ENCODE assay signal across 28 cellular contexts in genomic region chr1:26189751-26190275, GRCh38. TPM values are rescaled to one million over a fixed set of nuclear protein-coding genes. Genes with fewer than 3 reads are reported as not detected.
DNase-seq lines count a peak whose midpoint lies in the region; ATAC-seq and TF ChIP-seq lines count a peak whose summit lies in the region.
"Had no signal": no experiment of that assay in that cellular context is flagged by ENCODE, and none has a peak within 500 bp of the region (broad histone marks: within the 10 kb centered on the region; RNA-seq: fewer than 3 reads in every experiment).

No MANE protein-coding gene starts in this region.

- no peak for TF ChIP-seq CTCF in osteoblast (IDR thresholded peaks at IDR 0.05; ENCODE audit: extremely low read depth, low read depth, low read length)

- no peak overlapping the region for H3K27ac ChIP-seq in osteoblast (ENCODE audit: low read depth, low read length)
- H3K27ac ChIP-seq: 22Rv1, cardiac muscle cell, HL-60, left lung, parathyroid adenoma, sigmoid colon, SJSA1, upper lobe of left lung had no signal

- no peak overlapping the region for H2AFZ ChIP-seq in osteoblast (ENCODE audit: low read length)
- H2AFZ ChIP-seq: parathyroid adenoma had no signal

- H3K27me3 Mint-ChIP-seq in dendritic cell treated with granulocyte-macrophage colony-stimulating factor and Interleukin-4, amounts not matched to agents 40 ng/mL and 50 ng/mL, for 4 days: peaks cover 8% of the 10 kb centered on the region
- H3K27me3 Mint-ChIP-seq: activated CD4-positive, alpha-beta T cell treated with anti-CD3 and anti-CD28 coated beads for 36 hours; naive thymus-derived CD8-positive, alpha-beta T cell had no signal

- H3K79me2 ChIP-seq in osteoblast (ENCODE audit: insufficient read depth, low read length): no peaks in the 10 kb centered on the region
- H3K79me2 ChIP-seq: parathyroid adenoma had no signal

- H3K27ac Mint-ChIP-seq in dendritic cell treated with granulocyte-macrophage colony-stimulating factor and Interleukin-4, amounts not matched to agents 40 ng/mL and 50 ng/mL, for 4 days: peak overlapping the region; percentile 50
- H3K27ac Mint-ChIP-seq: activated CD4-positive, alpha-beta T cell treated with anti-CD3 and anti-CD28 coated beads for 36 hours; naive thymus-derived CD8-positive, alpha-beta T cell; T-helper 1 cell treated with Interleukin-12 subunit alpha and Interleukin-12 subunit beta and Interleukin-4 antibody, amounts not matched to agents 30 μg/mL and 1 μg/mL, for 36 hours had no signal

- peaks cover 16% of the 10 kb centered on the region for H3K27me3 ChIP-seq in osteoblast (ENCODE audit: insufficient read depth, low read length)
- H3K27me3 ChIP-seq: cardiac muscle cell, left lung, MG63, sigmoid colon, SJSA1, upper lobe of left lung had no signal

- no peaks in the 10 kb centered on the region for H3K9me3 ChIP-seq in osteoblast (ENCODE audit: low read depth, low read length)
- H3K9me3 ChIP-seq: left lung, MG63, sigmoid colon, SJSA1, upper lobe of left lung had no signal

- H3K36me3 Mint-ChIP-seq in dendritic cell treated with granulocyte-macrophage colony-stimulating factor and Interleukin-4, amounts not matched to agents 40 ng/mL and 50 ng/mL, for 4 days (ENCODE audit: low read depth): no peaks in the 10 kb centered on the region
- H3K36me3 Mint-ChIP-seq: CD8-positive, alpha-beta memory T cell had no signal

- H3K4me2 ChIP-seq in osteoblast (ENCODE audit: insufficient read depth, low read length): no peak overlapping the region

- no peak overlapping the region for H3K4me3 ChIP-seq in osteoblast (ENCODE audit: insufficient read depth, low read length)
- H3K4me3 ChIP-seq: cardiac muscle cell, GM12878, left lung, MG63, sigmoid colon, SJSA1, upper lobe of left lung had no signal

- DNase-seq in DMS 273 (lab: John Stamatoyannopoulos, UW; ENCODE audit: unreplicated experiment) (peak; percentile 26), DMS 273 treated with DMSO at 0.1 percent for 48 hours (lab: John Stamatoyannopoulos, UW) (no peak), osteoblast (ENCODE audit: insufficient read length, low spot score, missing footprints) (peak; percentile 67)
- DNase-seq in stimulated activated naive CD4-positive, alpha-beta T cell treated with Interleukin-2 at 50 U/mL for 16 hours (lab: John Stamatoyannopoulos, UW): no peak
- DNase-seq: activated CD4-positive, alpha-beta T cell treated with anti-CD3 and anti-CD28 coated beads for 36 hours; activated naive CD4-positive, alpha-beta T cell treated with Interleukin-2 at 50 U/mL for 16 hours; activated T-cell treated with anti-CD3 and anti-CD28 coated beads, Interleukin-2, amount 50 U/mL, for 4 hours; AML-193; CD8-positive, alpha-beta memory T cell; left lung; MG63; NCI-H1417 treated with DMSO at 0.1 percent for 48 hours; NCI-H446 treated with DMSO at 0.1 percent for 48 hours; sigmoid colon; stimulated activated CD4-positive, alpha-beta T cell treated with anti-CD3 and anti-CD28 coated beads, Interleukin-15, amount 100 ng/mL, for 24 hours; upper lobe of left lung had no signal

- H3K4me1 Mint-ChIP-seq in dendritic cell treated with granulocyte-macrophage colony-stimulating factor and Interleukin-4, amounts not matched to agents 40 ng/mL and 50 ng/mL, for 4 days (ENCODE audit: low read depth): no peaks in the 10 kb centered on the region

- H3K9me3 Mint-ChIP-seq in dendritic cell treated with granulocyte-macrophage colony-stimulating factor and Interleukin-4, amounts not matched to agents 40 ng/mL and 50 ng/mL, for 4 days: no peaks in the 10 kb centered on the region
- H3K9me3 Mint-ChIP-seq: activated T-cell treated with anti-CD3 and anti-CD28 coated beads, Interleukin-2, amount 50 U/mL, for 4 hours; CD8-positive, alpha-beta memory T cell; naive thymus-derived CD8-positive, alpha-beta T cell; T-helper 1 cell treated with Interleukin-12 subunit alpha and Interleukin-12 subunit beta and Interleukin-4 antibody, amounts not matched to agents 30 μg/mL and 1 μg/mL, for 36 hours had no signal

- H4K20me1 ChIP-seq in osteoblast (ENCODE audit: insufficient read depth, low read length): no peaks in the 10 kb centered on the region

- H3K4me3 Mint-ChIP-seq in dendritic cell treated with granulocyte-macrophage colony-stimulating factor and Interleukin-4, amounts not matched to agents 40 ng/mL and 50 ng/mL, for 4 days: no peak overlapping the region
- H3K4me3 Mint-ChIP-seq: activated CD4-positive, alpha-beta T cell treated with anti-CD3 and anti-CD28 coated beads for 36 hours; activated T-cell treated with anti-CD3 and anti-CD28 coated beads, Interleukin-2, amount 50 U/mL, for 4 hours; CD8-positive, alpha-beta memory T cell; naive thymus-derived CD8-positive, alpha-beta T cell; T-helper 1 cell treated with Interleukin-12 subunit alpha and Interleukin-12 subunit beta and Interleukin-4 antibody, amounts not matched to agents 30 μg/mL and 1 μg/mL, for 36 hours had no signal

- H3K36me3 ChIP-seq in osteoblast (ENCODE audit: insufficient read depth, low read length): no peaks in the 10 kb centered on the region
- H3K36me3 ChIP-seq: cardiac muscle cell, MG63, sigmoid colon, SJSA1 had no signal

- no peak for ATAC-seq in GM18520 (IDR thresholded peaks at IDR 0.05; ENCODE audit: unreplicated experiment)
- ATAC-seq: activated CD4-positive, alpha-beta T cell treated with anti-CD3 and anti-CD28 coated beads for 36 hours; activated T-cell treated with anti-CD3 and anti-CD28 coated beads, Interleukin-2, amount 50 U/mL, for 4 hours; GM12878 had no signal

- intact Hi-C loops in dendritic cell treated with granulocyte-macrophage colony-stimulating factor and Interleukin-4, amounts not matched to agents 40 ng/mL and 50 ng/mL, for 4 days (cut with micrococcal nuclease): no loop called here

- H3K4me1 ChIP-seq in osteoblast (ENCODE audit: insufficient read depth, low read length): no peaks in the 10 kb centered on the region
- H3K4me1 ChIP-seq: left lung, parathyroid adenoma, sigmoid colon, SJSA1, upper lobe of left lung had no signal

RNA-seq across cellular contexts. Expression of gene CATSPER4, which starts 0.6 kb away (rescaled TPM):
- total RNA-seq in osteoblast: not detected in 2 replicates
- total RNA-seq: activated CD4-positive, alpha-beta T cell treated with anti-CD3 and anti-CD28 coated beads for 36 hours; activated CD8-positive, alpha-beta memory T cell treated with anti-CD3 and anti-CD28 coated beads for 36 hours; activated T-cell treated with anti-CD3 and anti-CD28 coated beads, Interleukin-2, amount 50 U/mL, for 4 hours; cardiac muscle cell; CD8-positive, alpha-beta memory T cell; left lung; mesenteric fat pad; naive thymus-derived CD8-positive, alpha-beta T cell; sigmoid colon; SJSA1; upper lobe of left lung had no signal

RNA-seq across cellular contexts. Expression of gene CNKSR1, which starts 12.5 kb away (rescaled TPM):
- total RNA-seq in osteoblast: under 0.01 TPM in 1 of 2 replicates, not detected in the other

RNA-seq across cellular contexts. Expression of gene ZNF593OS, which starts 18.2 kb away (rescaled TPM):
- total RNA-seq in osteoblast: not detected in 2 replicates
- total RNA-seq: activated CD4-positive, alpha-beta T cell treated with anti-CD3 and anti-CD28 coated beads for 36 hours; activated CD8-positive, alpha-beta memory T cell treated with anti-CD3 and anti-CD28 coated beads for 36 hours; activated T-cell treated with anti-CD3 and anti-CD28 coated beads, Interleukin-2, amount 50 U/mL, for 4 hours; cardiac muscle cell; CD8-positive, alpha-beta memory T cell; left lung; mesenteric fat pad; naive thymus-derived CD8-positive, alpha-beta T cell; sigmoid colon; upper lobe of left lung had no signal

RNA-seq across cellular contexts. Expression of gene ZNF593, which starts 20.1 kb away (rescaled TPM):
- total RNA-seq in osteoblast: 21.2 and 29.0 TPM in 2 replicates

RNA-seq across cellular contexts. Expression of gene C1orf232, which starts 21.1 kb away (rescaled TPM):
- total RNA-seq in osteoblast: not detected in 2 replicates
- total RNA-seq: activated CD4-positive, alpha-beta T cell treated with anti-CD3 and anti-CD28 coated beads for 36 hours; activated CD8-positive, alpha-beta memory T cell treated with anti-CD3 and anti-CD28 coated beads for 36 hours; activated T-cell treated with anti-CD3 and anti-CD28 coated beads, Interleukin-2, amount 50 U/mL, for 4 hours; cardiac muscle cell; CD8-positive, alpha-beta memory T cell; GM12878; left lung; mesenteric fat pad; naive thymus-derived CD8-positive, alpha-beta T cell; sigmoid colon; SJSA1; upper lobe of left lung had no signal

Comparison
In these comparisons a context has a peak if more than half of its experiments do, and no peak if none do; other contexts are left out.
1. DNase-seq: peak in DMS 273 (single experiment) and osteoblast (single experiment); none in DMS 273 treated with DMSO at 0.1 percent for 48 hours (single experiment) and stimulated activated naive CD4-positive, alpha-beta T cell treated with Interleukin-2 at 50 U/mL for 16 hours (single experiment).